ENCODE assay signal across 11 cellular contexts in the genomic region with DNA sequence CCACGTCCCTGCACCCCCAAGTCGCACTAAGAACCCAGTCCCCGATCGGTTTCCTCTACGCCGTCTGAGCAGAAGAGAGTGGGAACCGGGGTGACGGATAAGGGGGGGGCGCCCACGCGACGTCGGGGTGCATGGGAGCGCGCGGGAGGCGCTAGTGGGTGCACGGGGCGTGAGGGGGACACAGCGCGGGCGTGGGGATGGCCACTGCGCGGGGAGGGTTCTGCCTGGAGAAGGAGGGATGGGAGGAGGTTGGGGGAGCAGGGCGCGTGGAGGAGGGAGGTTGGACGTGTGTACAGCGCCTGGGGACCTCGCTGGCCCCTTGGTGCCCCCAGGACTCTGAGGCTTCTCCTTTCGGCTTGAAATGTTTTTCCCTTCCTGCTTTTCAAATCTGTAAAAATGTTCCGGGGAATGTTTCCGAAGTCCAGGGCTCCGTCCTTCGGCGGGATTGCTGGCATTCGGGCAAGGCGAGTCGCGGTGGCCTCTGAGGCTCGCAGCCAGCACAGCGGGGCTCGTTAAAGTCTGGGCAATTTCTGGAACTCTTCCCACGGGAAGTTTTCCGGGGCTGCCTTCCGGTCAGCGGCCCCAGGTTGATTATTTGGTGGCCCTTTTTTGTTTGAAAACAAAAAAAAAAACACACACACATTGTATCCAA. TPM values are rescaled to one million over a fixed set of nuclear protein-coding genes. Genes with fewer than 3 reads are reported as not detected.
DNase-seq lines count a peak whose midpoint lies in the region; ATAC-seq and TF ChIP-seq lines count a peak whose summit lies in the region.
"Had no signal": no experiment of that assay in that cellular context is flagged by ENCODE, and none has a peak within 500 bp of the region (broad histone marks: within the 10 kb centered on the region; RNA-seq: fewer than 3 reads in every experiment).

No MANE protein-coding gene starts in this region.

- no peak overlapping the region for H3K4me3 Mint-ChIP-seq in activated CD8-positive, alpha-beta T cell treated with anti-CD3 and anti-CD28 coated beads for 36 hours
- H3K4me3 Mint-ChIP-seq: activated CD8-positive, alpha-beta memory T cell treated with anti-CD3 and anti-CD28 coated beads, Interleukin-2, amount 10 ng/mL, durations not matched to agents 7 days and 5 days had no signal

- H3K9me3 Mint-ChIP-seq in activated CD8-positive, alpha-beta T cell treated with anti-CD3 and anti-CD28 coated beads for 36 hours, result no peaks in the 10 kb centered on the region
- H3K9me3 Mint-ChIP-seq: memory B cell had no signal

- CTCF ChIA-PET in activated CD8-positive, alpha-beta T cell treated with anti-CD3 and anti-CD28 coated beads for 36 hours (lab: Charles Lee), result no interaction called here

- H3K9me3 ChIP-seq in Peyer's patch (no peaks in the 10 kb centered on the region), iPS-18c (ENCODE audit: control insufficient read depth, insufficient read depth, low read length) (no peaks in the 10 kb centered on the region), Karpas-422 (ENCODE audit: low read length) (no peaks in the 10 kb centered on the region)

- H3K79me2 ChIP-seq in Karpas-422 (ENCODE audit: low read length), result no peaks in the 10 kb centered on the region

- peaks cover 65% of the 10 kb centered on the region for H3K27me3 Mint-ChIP-seq in activated CD8-positive, alpha-beta T cell treated with anti-CD3 and anti-CD28 coated beads for 36 hours

- H2AFZ ChIP-seq in Karpas-422 (ENCODE audit: low read length), result no peak overlapping the region

- H3K4me2 ChIP-seq in Karpas-422 (ENCODE audit: low read depth, low read length, poor library complexity, severe bottlenecking), result no peak overlapping the region

- no peak for TF ChIP-seq POLR2A in Peyer's patch (IDR thresholded peaks at IDR 0.05)

- no peaks in the 10 kb centered on the region for H3K9me2 ChIP-seq in Karpas-422 (replicated peaks; ENCODE audit: insufficient read depth, low read length)

- no peaks in the 10 kb centered on the region for H3K36me3 ChIP-seq in H7 (replicated peaks; ENCODE audit: control insufficient read depth, insufficient read depth, low read length)
- H3K36me3 ChIP-seq in Peyer's patch, result no peaks in the 10 kb centered on the region
- H3K36me3 ChIP-seq in Karpas-422 (ENCODE audit: insufficient read depth, low read length), result no peaks in the 10 kb centered on the region

- peaks cover 40% of the 10 kb centered on the region for H3K27me3 ChIP-seq in H7 (ENCODE audit: control insufficient read depth, insufficient read depth, low read length)
- H3K27me3 ChIP-seq in Peyer's patch, result peaks cover 0 to 35% of the 10 kb centered on the region in 2 donors
- no peaks in the 10 kb centered on the region for H3K27me3 ChIP-seq in Karpas-422 (ENCODE audit: low read length)

- H3K4me1 ChIP-seq in Peyer's patch, result peaks cover 0 to 15% (median 4%) of the 10 kb centered on the region in 4 donors
- peaks cover 3% of the 10 kb centered on the region; the same call in 1 of the 2 replicates for H3K4me1 ChIP-seq in Karpas-422 (ENCODE audit: low read length)

- DNase-seq in H7, result peak; percentile 73
- DNase-seq in Peyer's patch, result no peak
- DNase-seq in activated CD8-positive, alpha-beta T cell treated with anti-CD3 and anti-CD28 coated beads for 36 hours, result no peak
- no peak for DNase-seq in Karpas-422
- no peak for DNase-seq in germinal center (ENCODE audit: low spot score)
- DNase-seq: activated CD8-positive, alpha-beta memory T cell treated with anti-CD3 and anti-CD28 coated beads, Interleukin-2, amount 10 ng/mL, durations not matched to agents 7 days and 5 days; effector memory CD4-positive, alpha-beta T cell had no signal

- peak overlapping the region; percentile 60 for H3K4me3 ChIP-seq in H7 (ENCODE audit: insufficient read depth, low read depth, low read length)
- peak overlapping the region; percentile 7 to 38 (median 28) for H3K4me3 ChIP-seq in Peyer's patch
- peak overlapping the region; percentile 53 for H3K4me3 ChIP-seq in iPS-18c (ENCODE audit: insufficient read depth, low read depth, low read length)
- peak overlapping the region; percentile 0 to 28 (median 17) for H3K4me3 ChIP-seq in skin epidermis
- no peak overlapping the region for H3K4me3 ChIP-seq in Karpas-422 (ENCODE audit: low read length)

- H4K20me1 ChIP-seq in Karpas-422 (ENCODE audit: insufficient read depth, low read depth, low read length), result no peaks in the 10 kb centered on the region

- no peak for TF ChIP-seq CTCF in Peyer's patch (IDR thresholded peaks at IDR 0.05)
- no peak for TF ChIP-seq CTCF in activated CD8-positive, alpha-beta T cell treated with anti-CD3 and anti-CD28 coated beads for 36 hours (IDR thresholded peaks at IDR 0.05)

- POLR2A ChIA-PET in activated CD8-positive, alpha-beta T cell treated with anti-CD3 and anti-CD28 coated beads for 36 hours (lab: Charles Lee), result no interaction called here

- H3K27ac Mint-ChIP-seq in activated CD8-positive, alpha-beta T cell treated with anti-CD3 and anti-CD28 coated beads for 36 hours, result no peak overlapping the region
- H3K27ac Mint-ChIP-seq: activated CD8-positive, alpha-beta memory T cell treated with anti-CD3 and anti-CD28 coated beads, Interleukin-2, amount 10 ng/mL, durations not matched to agents 7 days and 5 days; memory B cell had no signal

- peaks cover 3% of the 10 kb centered on the region for H3K4me1 Mint-ChIP-seq in activated CD8-positive, alpha-beta T cell treated with anti-CD3 and anti-CD28 coated beads for 36 hours (ENCODE audit: low read depth)

- no peaks in the 10 kb centered on the region for H3K36me3 Mint-ChIP-seq in activated CD8-positive, alpha-beta T cell treated with anti-CD3 and anti-CD28 coated beads for 36 hours (ENCODE audit: low read depth)
- H3K36me3 Mint-ChIP-seq: activated CD8-positive, alpha-beta memory T cell treated with anti-CD3 and anti-CD28 coated beads, Interleukin-2, amount 10 ng/mL, durations not matched to agents 7 days and 5 days; memory B cell had no signal

- H3K27ac ChIP-seq in Peyer's patch (no peak overlapping the region), skin epidermis (peak overlapping the region in 1 of 21 experiments; percentile 29), Karpas-422 (ENCODE audit: low read length) (no peak overlapping the region)

- H3K9ac ChIP-seq in Karpas-422 (ENCODE audit: low read length), result no peak overlapping the region

- intact Hi-C loops in activated CD8-positive, alpha-beta T cell treated with anti-CD3 and anti-CD28 coated beads for 36 hours (cut with micrococcal nuclease), result no loop called here

- ATAC-seq in activated CD8-positive, alpha-beta T cell treated with anti-CD3 and anti-CD28 coated beads for 36 hours, result no peak
- no peak for ATAC-seq in GM21529 (IDR thresholded peaks at IDR 0.05; ENCODE audit: unreplicated experiment)
- ATAC-seq: activated CD8-positive, alpha-beta memory T cell treated with anti-CD3 and anti-CD28 coated beads, Interleukin-2, amount 10 ng/mL, durations not matched to agents 7 days and 5 days had no signal

RNA-seq across cellular contexts. Expression of gene RNF220, which starts 13.1 kb away (rescaled TPM):
- 187 and 189 TPM in 2 replicates for total RNA-seq in H7 (2014; rRNA removed; shearing (Covaris generic))
- total RNA-seq in Peyer's patch, result 100 to 1,000 TPM; 107 to 152 (median 114) TPM
- total RNA-seq in activated CD8-positive, alpha-beta T cell treated with anti-CD3 and anti-CD28 coated beads for 36 hours, result 10 to 100 TPM; 71.9 to 79.1 TPM
- total RNA-seq in Karpas-422 (2014; rRNA removed; shearing (Covaris generic); ENCODE audit: low replicate concordance), result 73.6 and 147 TPM in 2 replicates
